10 cellular contexts compared by ENCODE assay signal in the genomic region with DNA sequence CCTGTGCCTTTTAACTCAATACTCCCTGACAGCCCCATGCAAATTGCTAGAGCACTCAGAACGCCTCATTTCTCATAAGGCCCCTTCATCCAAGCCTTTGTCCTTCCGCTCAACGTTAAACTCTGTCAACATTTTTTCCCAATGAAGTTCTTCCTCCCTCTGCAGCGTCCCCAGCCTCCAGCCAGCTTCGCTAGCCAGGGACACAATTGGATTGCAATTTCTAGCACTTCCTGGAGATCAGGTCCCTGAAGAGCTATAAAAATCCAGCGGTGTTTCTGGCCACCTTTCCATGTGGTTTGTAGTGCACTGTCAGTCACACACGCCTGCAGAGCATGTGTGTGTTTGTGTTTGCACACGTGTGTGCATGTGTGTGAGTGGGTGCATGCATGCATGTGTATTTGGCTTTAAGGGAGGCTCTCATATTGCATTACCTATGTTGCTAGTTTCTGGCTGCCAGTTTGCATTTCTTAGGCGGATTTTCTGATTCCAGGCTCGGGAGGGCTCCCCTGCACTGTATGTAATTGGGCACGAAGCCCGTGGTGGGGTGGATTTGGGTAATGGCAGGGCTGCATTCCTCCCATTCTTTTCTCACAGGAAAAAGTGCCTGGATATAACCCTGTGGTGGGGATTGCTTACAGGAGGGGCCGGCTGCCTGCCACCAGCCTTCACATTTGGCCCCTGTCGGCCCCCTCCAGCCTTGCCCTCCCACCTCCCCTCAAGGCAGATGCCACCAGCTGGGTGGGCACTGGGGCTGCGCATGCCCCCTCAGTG.
DNase-seq lines count a peak whose midpoint lies in the region; FAIRE-seq and TF ChIP-seq lines count a peak whose summit lies in the region.
"Had no signal": no experiment of that assay in that cellular context is flagged by ENCODE, and none has a peak within 500 bp of the region (broad histone marks: within the 10 kb centered on the region; RNA-seq: fewer than 3 reads in every experiment).

No MANE protein-coding gene starts in this region.

- H3K4me3 ChIP-seq in HEK293 (ENCODE audit: low read depth, low read length), result no peak overlapping the region
- H3K4me3 ChIP-seq in ascending aorta, result peak overlapping the region; percentile 33 to 47
- H3K4me3 ChIP-seq in right atrium auricular region, result peak overlapping the region in 1 of 2 donors; percentile 4
- no peak overlapping the region for H3K4me3 ChIP-seq in smooth muscle cell
- H3K4me3 ChIP-seq in small intestine (ENCODE audit: low read depth in 1 of 2, low read length in 2 of 2), result no peak overlapping the region
- H3K4me3 ChIP-seq: vagina had no signal

- peaks cover 15% of the 10 kb centered on the region for H3K79me2 ChIP-seq in smooth muscle cell (ENCODE audit: low read depth)

- intact Hi-C loops in ascending aorta (cut with DNase I), result loop anchor here (2.0 kb wide), 2 partner anchors 14 to 52 kb away; no protein-coding TSS in a partner anchor

- FAIRE-seq in small intestine (lab: Jason Lieb, UNC), result no peak
- FAIRE-seq: bronchial epithelial cell had no signal

- H3K9ac ChIP-seq in smooth muscle cell (ENCODE audit: low read depth), result no peak overlapping the region

- CTCF ChIA-PET in HEK293 (lab: Yijun Ruan, JAX), result interaction anchor here (1.1 kb wide), 1 partner anchor 17 kb away, joined by 3 read pairs; no protein-coding TSS in a partner anchor

- TF ChIP-seq CTCF in HEK293 (tag by site-specific recombination; IDR thresholded peaks at IDR 0.05), result no peak
- no peak for TF ChIP-seq CTCF in ascending aorta (IDR thresholded peaks at IDR 0.05)
- TF ChIP-seq CTCF in right atrium auricular region (IDR thresholded peaks at IDR 0.05), result no peak
- TF ChIP-seq CTCF in smooth muscle cell (IDR thresholded peaks at IDR 0.05; ENCODE audit: borderline replicate concordance, insufficient read depth, poor library complexity, severe bottlenecking), result no peak
- no peak for TF ChIP-seq CTCF in GM20000 (IDR thresholded peaks at IDR 0.05; ENCODE audit: extremely low read depth, missing control alignments)

- H3K27ac ChIP-seq in HEK293 (ENCODE audit: extremely low read depth, low read depth, low read length), result no peak overlapping the region
- peak overlapping the region; percentile 85 to 89 for H3K27ac ChIP-seq in ascending aorta
- H3K27ac ChIP-seq in right atrium auricular region, result peak overlapping the region; percentile 20 to 48
- H3K27ac ChIP-seq in smooth muscle cell (ENCODE audit: low read depth), result no peak overlapping the region
- H3K27ac ChIP-seq in small intestine (ENCODE audit: low read depth in 1 of 2, low read length in 1 of 2), result no peak overlapping the region
- H3K27ac ChIP-seq: vagina had no signal

- no peaks in the 10 kb centered on the region for H3F3A ChIP-seq in smooth muscle cell (ENCODE audit: low read depth)

- H3K27me3 ChIP-seq in ascending aorta (no peaks in the 10 kb centered on the region), right atrium auricular region (no peaks in the 10 kb centered on the region), smooth muscle cell (ENCODE audit: low read depth) (no peaks in the 10 kb centered on the region), small intestine (ENCODE audit: control insufficient read depth in 2 of 2, insufficient read depth in 2 of 2, low read length in 2 of 2) (no peaks in the 10 kb centered on the region)
- H3K27me3 ChIP-seq: vagina had no signal

- peak overlapping the region; percentile 50 for H3K4me2 ChIP-seq in smooth muscle cell

- 34% methylated on average over 15 of the region's 15 CpGs for WGBS in smooth muscle cell (ENCODE audit: low lambda C conversion rate)
- 43 to 81% (median 68%) methylated on average over 15 of the region's 15 CpGs for WGBS in small intestine, 3 donors

- POLR2A ChIA-PET in HEK293 (lab: Yijun Ruan, JAX), result no interaction called here

- DNase-seq in ascending aorta (ENCODE audit: low spot score in 2 of 2) (no peak), right atrium auricular region (ENCODE audit: low spot score) (no peak), smooth muscle cell (lab: John Stamatoyannopoulos, UW; ENCODE audit: unreplicated experiment) (no peak), NCI-H146 (lab: John Stamatoyannopoulos, UW) (no peak), GM20000 (ENCODE audit: low spot score) (no peak), small intestine (no peak), RPMI8226 (no peak)

- H2AFZ ChIP-seq in smooth muscle cell (ENCODE audit: low read depth), result no peak overlapping the region

- no peaks in the 10 kb centered on the region for H3K9me3 ChIP-seq in HEK293 (ENCODE audit: control insufficient read depth, insufficient read depth, low read depth, low read length)
- H3K9me3 ChIP-seq in ascending aorta, result no peaks in the 10 kb centered on the region
- no peaks in the 10 kb centered on the region for H3K9me3 ChIP-seq in right atrium auricular region
- H3K9me3 ChIP-seq in smooth muscle cell (replicated peaks; ENCODE audit: low read depth), result no peaks in the 10 kb centered on the region
- H3K9me3 ChIP-seq in small intestine (ENCODE audit: control insufficient read depth, low read depth), result no peaks in the 10 kb centered on the region
- H3K9me3 ChIP-seq: vagina had no signal

- H3K4me1 ChIP-seq in HEK293 (ENCODE audit: control insufficient read depth, insufficient read depth, low read length), result 0 out of 2 replicates have a peak, but pooled peaks cover 5% of the 10 kb centered on the region
- H3K4me1 ChIP-seq in ascending aorta, result peaks cover 24 to 49% of the 10 kb centered on the region in 2 donors
- H3K4me1 ChIP-seq in right atrium auricular region, result peaks cover 0 to 77% of the 10 kb centered on the region in 2 donors
- H3K4me1 ChIP-seq in smooth muscle cell (ENCODE audit: low read depth), result peaks cover 13% of the 10 kb centered on the region
- H3K4me1 ChIP-seq in small intestine (ENCODE audit: control insufficient read depth in 2 of 2, insufficient read depth in 1 of 2, low read depth in 1 of 2, low read length in 1 of 2), result peaks cover 0 to 2% of the 10 kb centered on the region in 2 donors

- H3K36me3 ChIP-seq in HEK293 (ENCODE audit: control insufficient read depth in 2 of 2, insufficient read depth in 1 of 2, low read length in 2 of 2) (no peaks in the 10 kb centered on the region), ascending aorta (no peaks in the 10 kb centered on the region), right atrium auricular region (no peaks in the 10 kb centered on the region), smooth muscle cell (ENCODE audit: low read depth) (no peaks in the 10 kb centered on the region), small intestine (ENCODE audit: control insufficient read depth in 2 of 2, insufficient read depth in 2 of 2, low read length in 2 of 2) (no peaks in the 10 kb centered on the region)
- H3K36me3 ChIP-seq: vagina had no signal

- H4K20me1 ChIP-seq in smooth muscle cell (ENCODE audit: low read depth), result peaks cover 80% of the 10 kb centered on the region

TF ChIP-seq in HEK293, 187 proteins besides CTCF, POLR2A, EP300 and RAD21 (continues in another document):
- TF ChIP-seq, protein P1, sequence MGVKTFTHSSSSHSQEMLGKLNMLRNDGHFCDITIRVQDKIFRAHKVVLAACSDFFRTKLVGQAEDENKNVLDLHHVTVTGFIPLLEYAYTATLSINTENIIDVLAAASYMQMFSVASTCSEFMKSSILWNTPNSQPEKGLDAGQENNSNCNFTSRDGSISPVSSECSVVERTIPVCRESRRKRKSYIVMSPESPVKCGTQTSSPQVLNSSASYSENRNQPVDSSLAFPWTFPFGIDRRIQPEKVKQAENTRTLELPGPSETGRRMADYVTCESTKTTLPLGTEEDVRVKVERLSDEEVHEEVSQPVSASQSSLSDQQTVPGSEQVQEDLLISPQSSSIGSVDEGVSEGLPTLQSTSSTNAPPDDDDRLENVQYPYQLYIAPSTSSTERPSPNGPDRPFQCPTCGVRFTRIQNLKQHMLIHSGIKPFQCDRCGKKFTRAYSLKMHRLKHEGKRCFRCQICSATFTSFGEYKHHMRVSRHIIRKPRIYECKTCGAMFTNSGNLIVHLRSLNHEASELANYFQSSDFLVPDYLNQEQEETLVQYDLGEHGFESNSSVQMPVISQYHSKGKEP (tag by site-specific recombination; IDR thresholded peaks at IDR 0.05), result peak; percentile 21; the same call in 1 of the 2 replicates
- TF ChIP-seq, protein P2, sequence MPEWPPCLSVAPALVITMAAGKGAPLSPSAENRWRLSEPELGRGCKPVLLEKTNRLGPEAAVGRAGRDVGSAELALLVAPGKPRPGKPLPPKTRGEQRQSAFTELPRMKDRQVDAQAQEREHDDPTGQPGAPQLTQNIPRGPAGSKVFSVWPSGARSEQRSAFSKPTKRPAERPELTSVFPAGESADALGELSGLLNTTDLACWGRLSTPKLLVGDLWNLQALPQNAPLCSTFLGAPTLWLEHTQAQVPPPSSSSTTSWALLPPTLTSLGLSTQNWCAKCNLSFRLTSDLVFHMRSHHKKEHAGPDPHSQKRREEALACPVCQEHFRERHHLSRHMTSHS (tag by site-specific recombination; IDR thresholded peaks at IDR 0.05), result no peak
- TF ChIP-seq, protein P3, sequence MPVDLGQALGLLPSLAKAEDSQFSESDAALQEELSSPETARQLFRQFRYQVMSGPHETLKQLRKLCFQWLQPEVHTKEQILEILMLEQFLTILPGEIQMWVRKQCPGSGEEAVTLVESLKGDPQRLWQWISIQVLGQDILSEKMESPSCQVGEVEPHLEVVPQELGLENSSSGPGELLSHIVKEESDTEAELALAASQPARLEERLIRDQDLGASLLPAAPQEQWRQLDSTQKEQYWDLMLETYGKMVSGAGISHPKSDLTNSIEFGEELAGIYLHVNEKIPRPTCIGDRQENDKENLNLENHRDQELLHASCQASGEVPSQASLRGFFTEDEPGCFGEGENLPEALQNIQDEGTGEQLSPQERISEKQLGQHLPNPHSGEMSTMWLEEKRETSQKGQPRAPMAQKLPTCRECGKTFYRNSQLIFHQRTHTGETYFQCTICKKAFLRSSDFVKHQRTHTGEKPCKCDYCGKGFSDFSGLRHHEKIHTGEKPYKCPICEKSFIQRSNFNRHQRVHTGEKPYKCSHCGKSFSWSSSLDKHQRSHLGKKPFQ (tag by site-specific recombination; IDR thresholded peaks at IDR 0.05), result no peak
- TF ChIP-seq, protein P4, sequence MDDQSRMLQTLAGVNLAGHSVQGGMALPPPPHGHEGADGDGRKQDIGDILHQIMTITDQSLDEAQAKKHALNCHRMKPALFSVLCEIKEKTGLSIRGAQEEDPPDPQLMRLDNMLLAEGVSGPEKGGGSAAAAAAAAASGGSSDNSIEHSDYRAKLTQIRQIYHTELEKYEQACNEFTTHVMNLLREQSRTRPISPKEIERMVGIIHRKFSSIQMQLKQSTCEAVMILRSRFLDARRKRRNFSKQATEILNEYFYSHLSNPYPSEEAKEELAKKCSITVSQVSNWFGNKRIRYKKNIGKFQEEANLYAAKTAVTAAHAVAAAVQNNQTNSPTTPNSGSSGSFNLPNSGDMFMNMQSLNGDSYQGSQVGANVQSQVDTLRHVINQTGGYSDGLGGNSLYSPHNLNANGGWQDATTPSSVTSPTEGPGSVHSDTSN (CRISPR knock-in tag; IDR thresholded peaks at IDR 0.05), result no peak
- TF ChIP-seq ZNF274 (IDR thresholded peaks at IDR 0.05; ENCODE audit: low read length) (no peak), ZNF274 (tag by site-specific recombination; IDR thresholded peaks at IDR 0.05; ENCODE audit: borderline replicate concordance) (no peak), ZFP37 (tag by site-specific recombination; IDR thresholded peaks at IDR 0.05) (no peak)

Comparison
In these comparisons a context has a peak if more than half of its experiments do, and no peak if none do; other contexts are left out.
1. H3K27ac ChIP-seq: peak in ascending aorta (2 of 2) and right atrium auricular region (2 of 2); none in HEK293 (single experiment), smooth muscle cell (single experiment) and small intestine (0 of 2).
2. H3K4me3 ChIP-seq: peak in ascending aorta (2 of 2); none in HEK293 (single experiment), smooth muscle cell (single experiment) and small intestine (0 of 2).